21 cellular contexts compared by ENCODE assay signal in genomic region chr1:227790868-227791267, GRCh38. TPM values are rescaled to one million over a fixed set of nuclear protein-coding genes. Genes with fewer than 3 reads are reported as not detected.
DNase-seq lines count a peak whose midpoint lies in the region; ATAC-seq and TF ChIP-seq lines count a peak whose summit lies in the region.
"Had no signal": no experiment of that assay in that cellular context is flagged by ENCODE, and none has a peak within 500 bp of the region (broad histone marks: within the 10 kb centered on the region; RNA-seq: fewer than 3 reads in every experiment).

No MANE protein-coding gene starts in this region.

- TF ChIP-seq POLR2A in heart left ventricle (IDR thresholded peaks at IDR 0.05) = no peak

- H3K9me3 Mint-ChIP-seq in endodermal cell (no peaks in the 10 kb centered on the region), nephron (no peaks in the 10 kb centered on the region)

- H3K27ac ChIP-seq in right atrium auricular region (no peak overlapping the region), heart left ventricle (no peak overlapping the region), endodermal cell (ENCODE audit: low read depth, low read length) (no peak overlapping the region)
- H3K27ac ChIP-seq: BLaER1 treated with 17β-estradiol and CSF1 and Interleukin-3, amounts not matched to agents 10 nM and 100 nM; HL-60; RWPE1 had no signal

- H3K4me1 Mint-ChIP-seq in endodermal cell (peaks cover 8% of the 10 kb centered on the region), nephron (peaks cover 50% of the 10 kb centered on the region)

- peaks cover 0 to 43% of the 10 kb centered on the region in 2 donors for H3K4me1 ChIP-seq in right atrium auricular region
- H3K4me1 ChIP-seq in heart left ventricle = peaks cover 4 to 40% (median 27%) of the 10 kb centered on the region in 12 donors
- H3K4me1 ChIP-seq in endodermal cell (ENCODE audit: control insufficient read depth, insufficient read depth, low read length) = peaks cover 8% of the 10 kb centered on the region
- H3K4me1 ChIP-seq: HAP-1 had no signal

- H3K27me3 Mint-ChIP-seq in endodermal cell (ENCODE audit: insufficient read depth) (peaks cover 40% of the 10 kb centered on the region), nephron (ENCODE audit: low read depth) (peaks cover 13% of the 10 kb centered on the region)

- peak; percentile 57 for DNase-seq in right atrium auricular region (ENCODE audit: low spot score)
- no peak for DNase-seq in heart left ventricle
- DNase-seq in endodermal cell = peak; percentile 37
- no peak for DNase-seq in DMS79 treated with DMSO at 0.1 percent for 48 hours (lab: John Stamatoyannopoulos, UW)
- DNase-seq in NCI-H146 treated with DMSO at 0.1 percent for 48 hours (lab: John Stamatoyannopoulos, UW; ENCODE audit: unreplicated experiment) = no peak
- DNase-seq: DMS53, NCI-H1105 treated with DMSO at 0.1 percent for 48 hours, NCI-H2029, NCI-H2171, NCI-H446 treated with DMSO at 0.1 percent for 48 hours, NCI-H748 treated with DMSO at 0.1 percent for 48 hours, OCI-M1 had no signal

- TF ChIP-seq CTCF in right atrium auricular region (IDR thresholded peaks at IDR 0.05) (no peak), heart left ventricle (IDR thresholded peaks at IDR 0.05) (no peak), endodermal cell (conservative IDR thresholded peaks at IDR 0.05) (no peak), nephron (IDR thresholded peaks at IDR 0.05; ENCODE audit: unreplicated experiment in 3 of 3) (no peak)

- H3K4me3 ChIP-seq in right atrium auricular region (no peak overlapping the region), heart left ventricle (no peak overlapping the region), endodermal cell (ENCODE audit: low read length) (no peak overlapping the region)
- H3K4me3 ChIP-seq: BLaER1 treated with 17β-estradiol and CSF1 and Interleukin-3, amounts not matched to agents 10 nM and 100 nM; HAP-1 had no signal

- intact Hi-C loops in heart left ventricle (cut with DNase I) = no loop called here

- H3K27me3 ChIP-seq in right atrium auricular region = no peaks in the 10 kb centered on the region
- peaks cover 0 to 13% (median 0%) of the 10 kb centered on the region in 9 donors for H3K27me3 ChIP-seq in heart left ventricle
- peaks cover 41% of the 10 kb centered on the region for H3K27me3 ChIP-seq in endodermal cell (ENCODE audit: control insufficient read depth, insufficient read depth, low read length, poor library complexity, severe bottlenecking)

- H3K36me3 ChIP-seq in right atrium auricular region (no peaks in the 10 kb centered on the region), heart left ventricle (no peaks in the 10 kb centered on the region), endodermal cell (ENCODE audit: control insufficient read depth, insufficient read depth, low read length) (no peaks in the 10 kb centered on the region)
- H3K36me3 ChIP-seq: BLaER1 treated with 17β-estradiol and CSF1 and Interleukin-3, amounts not matched to agents 10 nM and 100 nM; HAP-1 had no signal

- no peaks in the 10 kb centered on the region for H3K36me3 Mint-ChIP-seq in endodermal cell (ENCODE audit: low read depth)
- H3K36me3 Mint-ChIP-seq in nephron (ENCODE audit: low read depth) = no peaks in the 10 kb centered on the region

- no peak overlapping the region for H3K27ac Mint-ChIP-seq in endodermal cell
- H3K27ac Mint-ChIP-seq in nephron = peak overlapping the region in 2 of 3 experiments; percentile 83 to 95

- 70 to 84% (median 78%) methylated on average over 4 of the region's 4 CpGs for WGBS in heart left ventricle, 4 donors
- 92 to 93% methylated on average over 4 of the region's 4 CpGs for WGBS in endodermal cell (ENCODE audit: insufficient coverage in 1 of 2, insufficient read length in 1 of 2), 2 experiments

- no peaks in the 10 kb centered on the region for H3K9me3 ChIP-seq in right atrium auricular region
- H3K9me3 ChIP-seq in heart left ventricle = no peaks in the 10 kb centered on the region
- H3K9me3 ChIP-seq in endodermal cell (ENCODE audit: control insufficient read depth, low read length) = no peaks in the 10 kb centered on the region
- H3K9me3 ChIP-seq: BLaER1 treated with 17β-estradiol and CSF1 and Interleukin-3, amounts not matched to agents 10 nM and 100 nM; HAP-1 had no signal

- H3K4me3 Mint-ChIP-seq in endodermal cell = no peak overlapping the region
- peak overlapping the region in 1 of 3 experiments; percentile 12 for H3K4me3 Mint-ChIP-seq in nephron

- ATAC-seq in heart left ventricle = no peak
- no peak for ATAC-seq in GM21737 (IDR thresholded peaks at IDR 0.05; ENCODE audit: unreplicated experiment)
- ATAC-seq in GM19328 (IDR thresholded peaks at IDR 0.05; ENCODE audit: unreplicated experiment) = no peak

- H3K9ac ChIP-seq in endodermal cell (ENCODE audit: extremely low read depth, low read length, poor library complexity, severe bottlenecking) = no peak overlapping the region
- H3K9ac ChIP-seq: BLaER1 treated with 17β-estradiol and CSF1 and Interleukin-3, amounts not matched to agents 10 nM and 100 nM had no signal

RNA-seq across cellular contexts. Expression of gene PRSS38, which starts 24.6 kb away (rescaled TPM):
- total RNA-seq in right atrium auricular region (not detected), heart left ventricle (not detected), endodermal cell (not detected)
- polyA plus RNA-seq in heart left ventricle = not detected
- not detected for polyA plus RNA-seq in endodermal cell (2013, experiment 1 of 2)
- not detected for polyA plus RNA-seq in endodermal cell (2013, experiment 2 of 2)
- total RNA-seq: A172, LHCN-M2 had no signal

RNA-seq across cellular contexts. Expression of gene SNAP47, which starts 55.6 kb away (rescaled TPM):
- total RNA-seq in right atrium auricular region (100 to 1,000 TPM in 1 of 2 donors, 10 to 100 TPM in 1; 39.1 to 102 TPM), heart left ventricle (100 to 1,000 TPM in 1 of 9 donors, 10 to 100 TPM in 8; 24.7 to 106 (median 37.9) TPM), endodermal cell (10 to 100 TPM; 42.5 to 46.6 TPM)
- 10 to 100 TPM; 22.1 to 32.5 TPM for polyA plus RNA-seq in heart left ventricle
- 41.3 TPM for polyA plus RNA-seq in endodermal cell (2013, experiment 1 of 2)
- 37.0 TPM for polyA plus RNA-seq in endodermal cell (2013, experiment 2 of 2)

RNA-seq across cellular contexts. Expression of gene JMJD4, which starts 55.8 kb away (rescaled TPM):
- total RNA-seq in right atrium auricular region (10 to 100 TPM; 11.0 to 11.1 TPM), heart left ventricle (10 to 100 TPM in 7 of 9 donors, 1 to 10 TPM in 2; 7.8 to 14.1 (median 11.5) TPM), endodermal cell (10 to 100 TPM; 19.4 to 21.8 TPM)
- 10 to 100 TPM in 1 of 2 donors, 1 to 10 TPM in 1; 7.9 to 12.6 TPM for polyA plus RNA-seq in heart left ventricle
- polyA plus RNA-seq in endodermal cell (2013, experiment 1 of 2) = 14.3 TPM
- 13.4 TPM for polyA plus RNA-seq in endodermal cell (2013, experiment 2 of 2)

Comparison
In these comparisons a context has a peak if more than half of its experiments do, and no peak if none do; other contexts are left out.
1. DNase-seq: peak in right atrium auricular region (single experiment) and endodermal cell (single experiment); none in heart left ventricle (0 of 5), DMS79 treated with DMSO at 0.1 percent for 48 hours (single experiment) and NCI-H146 treated with DMSO at 0.1 percent for 48 hours (single experiment).